ENCODE assay signal across 8 cellular contexts in genomic region chr13:110471833-110472162, GRCh38.
DNase-seq lines count a peak whose midpoint lies in the region; ATAC-seq and TF ChIP-seq lines count a peak whose summit lies in the region.

No MANE protein-coding gene starts in this region.

- TF ChIP-seq CTCF in Caco-2 (IDR thresholded peaks at IDR 0.05; ENCODE audit: insufficient read depth in 1 of 2, low read depth in 1 of 2, low read length in 1 of 2, severe bottlenecking in 1 of 2, unreplicated experiment in 1 of 2), result no peak

- BruUV-seq in Caco-2 (replicated peaks; lab: Mats Ljungman, UMichigan), result no TSS peak

- CTCF ChIA-PET in Caco-2 (lab: Charles Lee), result interaction anchor here (1.2 kb wide), 1 partner anchor 121 kb away, joined by 3 read pairs; no protein-coding TSS in a partner anchor

- H3K27me3 ChIP-seq in Caco-2 (replicated peaks; ENCODE audit: control insufficient read depth, insufficient read depth, low read length), result no peaks in the 10 kb centered on the region

- H3K9me3 ChIP-seq in Caco-2, result no peaks in the 10 kb centered on the region

- H3K4me3 ChIP-seq in Caco-2 (ENCODE audit: low read depth, low read length), result no peak overlapping the region

- DNase-seq in Kasumi-1 (lab: John Stamatoyannopoulos, UW), result peak; percentile 70 to 87
- DNase-seq in dermis microvascular lymphatic vessel endothelial cell (ENCODE audit: low read depth in 2 of 2), result peak; percentile 71 to 75
- peak; percentile 73 for DNase-seq in putamen (ENCODE audit: low spot score)
- DNase-seq in DMS79 treated with DMSO at 0.1 percent for 48 hours (lab: John Stamatoyannopoulos, UW), result no peak
- DNase-seq in effector CD8-positive, alpha-beta T cell (lab: John Stamatoyannopoulos, UW), result no peak
- DNase-seq in Caco-2, result no peak

- no peaks in the 10 kb centered on the region for H3K9me3 Mint-ChIP-seq in Caco-2 (ENCODE audit: unreplicated experiment)

- H3K4me1 ChIP-seq in Caco-2, result 0 out of 2 replicates have a peak, but pooled peaks cover 6% of the 10 kb centered on the region

- no peak overlapping the region for H3K27ac Mint-ChIP-seq in Caco-2 (ENCODE audit: unreplicated experiment)

- H3K4me3 Mint-ChIP-seq in Caco-2 (ENCODE audit: unreplicated experiment), result no peak overlapping the region

- H3K27me3 Mint-ChIP-seq in Caco-2 (ENCODE audit: insufficient read depth, unreplicated experiment), result no peaks in the 10 kb centered on the region

- POLR2A ChIA-PET in Caco-2 (lab: Charles Lee), result no interaction called here

- H3K36me3 ChIP-seq in Caco-2 (ENCODE audit: control insufficient read depth, insufficient read depth, low read length), result no peaks in the 10 kb centered on the region

- H3K36me3 Mint-ChIP-seq in Caco-2 (ENCODE audit: insufficient read depth, unreplicated experiment), result no peaks in the 10 kb centered on the region

- intact Hi-C loops in Caco-2 (cut with micrococcal nuclease; ENCODE audit: unreplicated experiment), result no loop called here

- peaks cover 27% of the 10 kb centered on the region for H3K4me1 Mint-ChIP-seq in Caco-2 (ENCODE audit: low read depth, unreplicated experiment)

- ATAC-seq in GM18511 (IDR thresholded peaks at IDR 0.05; ENCODE audit: unreplicated experiment) (peak; percentile 98), GM21723 (IDR thresholded peaks at IDR 0.05; ENCODE audit: unreplicated experiment) (peak; percentile 96)

Comparison
In these comparisons a context has a peak if more than half of its experiments do, and no peak if none do; other contexts are left out.
1. DNase-seq: peak in Kasumi-1 (2 of 2), dermis microvascular lymphatic vessel endothelial cell (2 of 2) and putamen (single experiment); none in DMS79 treated with DMSO at 0.1 percent for 48 hours (single experiment), effector CD8-positive, alpha-beta T cell (single experiment) and Caco-2 (0 of 2).